ENCODE assay signal across 23 cellular contexts in genomic region chr14:31596691-31597090, GRCh38. TPM values are rescaled to one million over a fixed set of nuclear protein-coding genes. Genes with fewer than 3 reads are reported as not detected.
DNase-seq lines count a peak whose midpoint lies in the region; ATAC-seq and TF ChIP-seq lines count a peak whose summit lies in the region.
"Had no signal": no experiment of that assay in that cellular context is flagged by ENCODE, and none has a peak within 500 bp of the region (broad histone marks: within the 10 kb centered on the region; RNA-seq: fewer than 3 reads in every experiment).

No MANE protein-coding gene starts in this region.

- intact Hi-C loops in activated CD4-positive, alpha-beta memory T cell treated with anti-CD3 and anti-CD28 coated beads for 36 hours (cut with micrococcal nuclease): no loop called here

- no peak overlapping the region for H3K4ac ChIP-seq in mesendoderm (ENCODE audit: low read depth, low read length)

- H3K4me3 ChIP-seq in AG10803 (ENCODE audit: low read length) (no peak overlapping the region), Karpas-422 (ENCODE audit: low read length) (no peak overlapping the region), mesendoderm (ENCODE audit: low read length) (no peak overlapping the region)
- H3K4me3 ChIP-seq: GM23248 had no signal

- no peak overlapping the region for H3K23ac ChIP-seq in mesendoderm (ENCODE audit: low read length)

- H3K4me1 ChIP-seq in Karpas-422 (ENCODE audit: low read length): peaks cover 53% of the 10 kb centered on the region
- no peaks in the 10 kb centered on the region for H3K4me1 ChIP-seq in mesendoderm (ENCODE audit: control insufficient read depth, low read depth, low read length)
- H3K4me1 ChIP-seq: BE2C had no signal

- H3K79me2 ChIP-seq in Karpas-422 (ENCODE audit: low read length): peaks cover 36% of the 10 kb centered on the region
- no peaks in the 10 kb centered on the region for H3K79me2 ChIP-seq in mesendoderm (ENCODE audit: control insufficient read depth, insufficient read depth, low read length)

- WGBS in mesendoderm (ENCODE audit: extremely low coverage, insufficient coverage, low lambda C conversion rate): no CpG with 5 or more reads among the region's 2 CpGs

- H2BK15ac ChIP-seq in mesendoderm (replicated peaks; ENCODE audit: low read depth): no peak overlapping the region

- no peaks in the 10 kb centered on the region for H3K9me3 ChIP-seq in Karpas-422 (ENCODE audit: low read length)
- H3K9me3 ChIP-seq: BE2C, SK-N-SH had no signal

- H3K9ac ChIP-seq in Karpas-422 (ENCODE audit: low read length) (no peak overlapping the region), mesendoderm (ENCODE audit: low read length) (no peak overlapping the region)
- H3K9ac ChIP-seq: GM23248, SK-N-SH had no signal

- no peak overlapping the region for H4K5ac ChIP-seq in mesendoderm (ENCODE audit: low read length)

- H2AFZ ChIP-seq in Karpas-422 (ENCODE audit: low read length): no peak overlapping the region
- H2AFZ ChIP-seq: GM23248 had no signal

- H3K56ac ChIP-seq in mesendoderm (ENCODE audit: low read length): no peak overlapping the region

- H3K36me3 ChIP-seq in Karpas-422 (ENCODE audit: insufficient read depth, low read length) (peaks cover 5% of the 10 kb centered on the region), mesendoderm (ENCODE audit: control insufficient read depth, insufficient read depth, low read length) (peaks cover 2% of the 10 kb centered on the region)
- H3K36me3 ChIP-seq: BE2C had no signal

- H4K8ac ChIP-seq in mesendoderm (ENCODE audit: low read depth, low read length): no peak overlapping the region

- H3K27ac Mint-ChIP-seq in chondrocyte (ENCODE audit: unreplicated experiment): peak overlapping the region; percentile 68
- H3K27ac Mint-ChIP-seq in activated CD4-positive, alpha-beta memory T cell treated with anti-CD3 and anti-CD28 coated beads for 36 hours: no peak overlapping the region
- H3K27ac Mint-ChIP-seq: CD14-positive monocyte had no signal

- H2BK120ac ChIP-seq in mesendoderm (ENCODE audit: low read depth, low read length): no peak overlapping the region

- ATAC-seq in HG03520 (IDR thresholded peaks at IDR 0.05; ENCODE audit: unreplicated experiment): no peak

- H2BK5ac ChIP-seq in mesendoderm (ENCODE audit: low read length): no peak overlapping the region

- H3K79me1 ChIP-seq in mesendoderm (ENCODE audit: low read length): no peaks in the 10 kb centered on the region

- peaks cover 16% of the 10 kb centered on the region for H3K4me1 Mint-ChIP-seq in chondrocyte (ENCODE audit: low read depth)
- no peaks in the 10 kb centered on the region for H3K4me1 Mint-ChIP-seq in activated CD4-positive, alpha-beta memory T cell treated with anti-CD3 and anti-CD28 coated beads for 36 hours (ENCODE audit: low read depth)
- H3K4me1 Mint-ChIP-seq: CD14-positive monocyte; CD8-positive, alpha-beta memory T cell had no signal

- H3K36me3 Mint-ChIP-seq in chondrocyte (ENCODE audit: low read depth): peaks cover 7% of the 10 kb centered on the region
- H3K36me3 Mint-ChIP-seq in activated CD4-positive, alpha-beta memory T cell treated with anti-CD3 and anti-CD28 coated beads for 36 hours: peaks cover 16% of the 10 kb centered on the region

- peaks cover 7% of the 10 kb centered on the region for H3K9me3 Mint-ChIP-seq in chondrocyte (ENCODE audit: low read depth)
- H3K9me3 Mint-ChIP-seq in activated CD4-positive, alpha-beta memory T cell treated with anti-CD3 and anti-CD28 coated beads for 36 hours: peaks cover 6% of the 10 kb centered on the region

- H3K18ac ChIP-seq in mesendoderm (ENCODE audit: low read length): no peak overlapping the region

- DNase-seq in AG10803 (ENCODE audit: low read depth): peak; percentile 70
- no peak for DNase-seq in Karpas-422
- DNase-seq in chondrocyte (ENCODE audit: low spot score): no peak
- peak; percentile 18 for DNase-seq in mesendoderm
- DNase-seq in activated CD4-positive, alpha-beta memory T cell treated with anti-CD3 and anti-CD28 coated beads for 36 hours: no peak
- no peak for DNase-seq in LoVo (ENCODE audit: low spot score)
- no peak for DNase-seq in kidney glomerular epithelial cell (lab: John Stamatoyannopoulos, UW)
- DNase-seq: BE2C; CD8-positive, alpha-beta memory T cell; GM23248; H7; KG1; NCI-H1048; NCI-H1417; NCI-H1694; NCI-H2081 treated with DMSO at 0.1 percent for 48 hours; NCI-H2171 treated with DMSO at 0.1 percent for 48 hours; NCI-H524; NCI-H748 treated with DMSO at 0.1 percent for 48 hours; SK-N-SH; SW 1271 had no signal

- peak overlapping the region; percentile 82; the same call in 1 of the 2 replicates for H3K27ac ChIP-seq in Karpas-422 (ENCODE audit: low read length)
- H3K27ac ChIP-seq in mesendoderm (ENCODE audit: low read depth, low read length): no peak overlapping the region
- H3K27ac ChIP-seq: GM23248 had no signal

- H3K4me2 ChIP-seq in Karpas-422 (ENCODE audit: low read depth, low read length, poor library complexity, severe bottlenecking) (no peak overlapping the region), mesendoderm (ENCODE audit: low read length) (no peak overlapping the region)
- H3K4me2 ChIP-seq: SK-N-SH had no signal

- H4K20me1 ChIP-seq in Karpas-422 (ENCODE audit: insufficient read depth, low read depth, low read length): no peaks in the 10 kb centered on the region

- POLR2A ChIA-PET in activated CD4-positive, alpha-beta memory T cell treated with anti-CD3 and anti-CD28 coated beads for 36 hours (lab: Charles Lee): no interaction called here

- no peak for TF ChIP-seq CTCF in AG10803 (conservative IDR thresholded peaks at IDR 0.05; ENCODE audit: low read length)
- no peak for TF ChIP-seq CTCF in chondrocyte (IDR thresholded peaks at IDR 0.05)

- no peak overlapping the region for H3K4me3 Mint-ChIP-seq in chondrocyte (ENCODE audit: unreplicated experiment)
- H3K4me3 Mint-ChIP-seq in activated CD4-positive, alpha-beta memory T cell treated with anti-CD3 and anti-CD28 coated beads for 36 hours: no peak overlapping the region
- H3K4me3 Mint-ChIP-seq: CD14-positive monocyte; CD8-positive, alpha-beta memory T cell had no signal

- H3K27me3 Mint-ChIP-seq in chondrocyte (ENCODE audit: low read depth): no peaks in the 10 kb centered on the region
- H3K27me3 Mint-ChIP-seq in activated CD4-positive, alpha-beta memory T cell treated with anti-CD3 and anti-CD28 coated beads for 36 hours: no peaks in the 10 kb centered on the region
- H3K27me3 Mint-ChIP-seq: CD8-positive, alpha-beta memory T cell had no signal

- CTCF ChIA-PET in activated CD4-positive, alpha-beta memory T cell treated with anti-CD3 and anti-CD28 coated beads for 36 hours (lab: Charles Lee): no interaction called here

- H3K9me2 ChIP-seq in Karpas-422 (replicated peaks; ENCODE audit: insufficient read depth, low read length): no peaks in the 10 kb centered on the region
- H3K9me2 ChIP-seq: SK-N-SH had no signal

- no peaks in the 10 kb centered on the region for H3K27me3 ChIP-seq in Karpas-422 (ENCODE audit: low read length)
- H3K27me3 ChIP-seq in mesendoderm (ENCODE audit: insufficient read depth, low read length, poor library complexity): no peaks in the 10 kb centered on the region
- H3K27me3 ChIP-seq: BE2C had no signal

- no peak overlapping the region for H2AK5ac ChIP-seq in mesendoderm (ENCODE audit: low read length)

RNA-seq across cellular contexts. Expression of gene NUBPL, which starts 35.5 kb away (rescaled TPM):
- 35.1 and 50.2 TPM in 2 replicates for total RNA-seq in Karpas-422 (2014; rRNA removed; shearing (Covaris generic); ENCODE audit: low replicate concordance)
- 9.3 to 13.9 TPM (median 9.8 TPM) in 3 replicates for total RNA-seq in chondrocyte
- polyA plus RNA-seq in mesendoderm (2013, experiment 1 of 2): 6.5 TPM
- 6.4 TPM for polyA plus RNA-seq in mesendoderm (2013, experiment 2 of 2)
- total RNA-seq in activated CD4-positive, alpha-beta memory T cell treated with anti-CD3 and anti-CD28 coated beads for 36 hours: 1 to 10 TPM; 6.9 to 9.1 TPM

Comparison
In these comparisons a context has a peak if more than half of its experiments do, and no peak if none do; other contexts are left out.
1. DNase-seq: peak in AG10803 (single experiment) and mesendoderm (single experiment); none in Karpas-422 (single experiment), chondrocyte (single experiment), activated CD4-positive, alpha-beta memory T cell treated with anti-CD3 and anti-CD28 coated beads for 36 hours (single experiment), LoVo (single experiment) and kidney glomerular epithelial cell (single experiment).